8 cellular contexts compared by ENCODE assay signal in the genomic region with DNA sequence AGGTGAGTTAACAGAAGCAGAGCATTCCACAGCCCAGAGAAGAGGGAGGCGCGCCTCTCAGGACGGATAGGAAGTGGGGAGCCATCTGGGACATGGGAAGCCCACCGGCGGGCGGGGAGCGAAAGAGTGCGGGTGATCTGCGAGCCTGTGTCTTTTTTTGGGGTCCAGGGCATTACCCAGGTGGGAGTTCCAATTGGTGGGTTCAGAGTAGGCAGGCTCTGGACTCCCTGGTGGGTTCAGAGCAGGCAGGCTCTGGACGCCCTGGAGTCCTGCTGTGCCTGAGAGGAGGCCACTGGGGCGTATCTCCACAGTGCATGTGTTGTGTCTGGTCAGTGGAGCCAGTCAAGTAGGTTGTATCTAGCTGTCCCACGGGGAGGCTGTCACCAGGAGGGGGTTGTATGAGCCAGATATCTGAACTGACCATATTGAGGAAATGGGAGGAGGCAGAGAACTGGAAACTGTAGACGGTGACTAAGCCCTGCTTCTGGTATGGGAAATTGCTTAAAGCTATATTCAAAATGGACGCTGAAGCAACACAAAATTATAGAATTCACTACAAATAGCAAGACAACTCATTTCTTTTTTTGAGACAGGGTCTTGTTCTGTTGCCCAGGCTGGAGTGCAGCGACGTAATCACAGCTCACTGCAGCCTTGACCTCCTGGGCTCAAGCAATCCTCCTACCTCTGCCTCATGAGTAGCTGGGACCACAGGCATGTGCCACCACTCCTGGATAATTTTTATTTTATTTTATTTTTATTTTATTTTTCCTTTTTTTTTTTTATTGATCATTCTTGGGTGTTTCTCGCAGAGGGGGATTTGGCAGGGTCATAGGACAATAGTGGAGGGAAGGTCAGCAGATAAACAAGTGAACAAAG. TPM values are rescaled to one million over a fixed set of nuclear protein-coding genes. Genes with fewer than 3 reads are reported as not detected.
DNase-seq lines count a peak whose midpoint lies in the region; ATAC-seq and TF ChIP-seq lines count a peak whose summit lies in the region.

No MANE protein-coding gene starts in this region.

- no peaks in the 10 kb centered on the region for H3K4me1 Mint-ChIP-seq in immature natural killer cell

- no peaks in the 10 kb centered on the region for H3K4me1 ChIP-seq in upper lobe of left lung

- H3K4me3 Mint-ChIP-seq in immature natural killer cell: no peak overlapping the region

- ATAC-seq in GM21367 (IDR thresholded peaks at IDR 0.05; ENCODE audit: unreplicated experiment) (peak; percentile 62), upper lobe of left lung (ENCODE audit: low FRiP score in 2 of 2) (peak; percentile 32 to 67)

- no peak for TF ChIP-seq CTCF in upper lobe of left lung (IDR thresholded peaks at IDR 0.05)

- H3K4me3 ChIP-seq in upper lobe of left lung: no peak overlapping the region

- TF ChIP-seq POLR2A in upper lobe of left lung (IDR thresholded peaks at IDR 0.05): no peak

- H3K27ac Mint-ChIP-seq in immature natural killer cell: no peak overlapping the region

- no peaks in the 10 kb centered on the region for H3K36me3 Mint-ChIP-seq in immature natural killer cell

- no peak overlapping the region for H3K27ac ChIP-seq in upper lobe of left lung

- TF ChIP-seq EP300 in upper lobe of left lung (IDR thresholded peaks at IDR 0.05): no peak

- H3K9me3 ChIP-seq in upper lobe of left lung: no peaks in the 10 kb centered on the region

- H3K27me3 ChIP-seq in upper lobe of left lung: no peaks in the 10 kb centered on the region

- 83 to 87% methylated on average over 15 to 17 of the region's 17 CpGs for WGBS in upper lobe of left lung, 2 donors

- H3K36me3 ChIP-seq in upper lobe of left lung: no peaks in the 10 kb centered on the region

- H3K27me3 Mint-ChIP-seq in immature natural killer cell (ENCODE audit: low read depth in 3 of 3): peaks cover 0 to 9% (median 2%) of the 10 kb centered on the region in 3 donors

- DNase-seq in CMK (ENCODE audit: low read depth): peak; percentile 93
- peak; percentile 84 for DNase-seq in HT1080 (ENCODE audit: low read depth)
- peak; percentile 31 for DNase-seq in dedifferentiated amniotic fluid mesenchymal stem cell (ENCODE audit: extremely low spot score)
- peak in 1 of 2 donors; percentile 55 for DNase-seq in upper lobe of left lung
- DNase-seq in iPS-NIHi7 (ENCODE audit: extremely low spot score): no peak
- no peak for DNase-seq in immature natural killer cell
- DNase-seq in effector CD8-positive, alpha-beta T cell (lab: John Stamatoyannopoulos, UW): no peak

- no peaks in the 10 kb centered on the region for H3K9me3 Mint-ChIP-seq in immature natural killer cell

RNA-seq across cellular contexts. Expression of a gene that starts 34.5 kb away (rescaled TPM):
- 30.9 and 36.9 TPM in 2 replicates for total RNA-seq in HT1080 (2014; rRNA removed; shearing (Covaris generic))
- polyA plus RNA-seq in HT1080 (2015; cell fraction: cytosol; rRNA removed): 19.0 and 19.6 TPM in 2 replicates
- 12.1 and 13.6 TPM in 2 replicates for polyA plus RNA-seq in HT1080 (2015; cell fraction: nucleus; rRNA removed)
- 10 to 100 TPM in 4 of 6 donors, 1 to 10 TPM in 2; 2.1 to 12.8 (median 11.7) TPM for total RNA-seq in upper lobe of left lung
- polyA plus RNA-seq in immature natural killer cell: 100 to 1,000 TPM; 105 to 117 (median 116) TPM

Comparison
In these comparisons a context has a peak if more than half of its experiments do, and no peak if none do; other contexts are left out.
1. DNase-seq: peak in CMK (single experiment), HT1080 (single experiment) and dedifferentiated amniotic fluid mesenchymal stem cell (single experiment); none in iPS-NIHi7 (single experiment), immature natural killer cell (0 of 3) and effector CD8-positive, alpha-beta T cell (single experiment).